ENCODE assay signal across 21 cellular contexts in the genomic region with DNA sequence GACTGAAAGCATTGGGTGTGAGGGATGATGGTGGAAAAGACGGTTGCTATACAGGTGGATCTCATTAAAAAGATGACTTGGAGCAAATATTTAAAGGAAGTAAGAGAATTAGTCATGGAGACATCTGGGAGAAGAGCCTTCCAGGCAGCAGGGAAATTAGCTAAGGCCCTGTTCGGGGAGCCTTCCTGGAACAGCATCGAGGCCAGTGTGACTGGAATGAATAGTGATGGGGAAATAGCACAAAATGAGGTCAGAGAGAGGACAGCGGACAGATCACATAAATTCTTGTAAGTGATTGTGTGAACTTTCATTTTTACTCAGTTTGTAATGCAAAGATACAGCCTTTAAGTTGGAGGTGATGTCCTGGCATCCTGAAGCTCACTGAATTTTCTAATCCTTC.
A peak's percentile ranks its signal among the peaks of the same experiment; 100 is the strongest.
DNase-seq lines count a peak whose midpoint lies in the region; ATAC-seq and TF ChIP-seq lines count a peak whose summit lies in the region.
"Had no signal": no experiment of that assay in that cellular context is flagged by ENCODE, and none has a peak within 500 bp of the region (broad histone marks: within the 10 kb centered on the region; RNA-seq: fewer than 3 reads in every experiment).

No MANE protein-coding gene starts in this region.

- DNase-seq in EL: peak; percentile 95
- peak in 1 of 2 donors; percentile 12 for DNase-seq in foreskin keratinocyte
- DNase-seq in smooth muscle cell of the brain vasculature (ENCODE audit: low read depth, low spot score): peak; percentile 6
- DNase-seq in COLO668 (lab: John Stamatoyannopoulos, UW; ENCODE audit: unreplicated experiment): no peak
- no peak for DNase-seq in NCI-H748 (lab: John Stamatoyannopoulos, UW; ENCODE audit: unreplicated experiment)
- DNase-seq in SW 1271 (lab: John Stamatoyannopoulos, UW): no peak
- DNase-seq: adrenal gland; CD8-positive, alpha-beta memory T cell; lower lobe of right lung; NCI-H1048; NCI-H82; Peyer's patch; stimulated activated CD4-positive, alpha-beta T cell treated with anti-CD3 and anti-CD28 coated beads, Interleukin-1b, Interleukin-23, amount 100 ng/mL, for 48 hours; WERI-Rb-1 had no signal

- ATAC-seq in SK-N-SH treated with all-trans-retinoic acid at 6 μM for 48 hours (peak; percentile 92), foreskin keratinocyte (peak; percentile 64), GM21381 (IDR thresholded peaks at IDR 0.05; ENCODE audit: unreplicated experiment) (no peak)
- ATAC-seq: activated T-helper 17 cell treated with anti-CD3 and anti-CD28 coated beads, Interleukin-2, amount 50 U/mL, for 72 hours; GM12878; K562; lower lobe of right lung; natural killer cell treated with Interleukin-12 subunit alpha and Interleukin-12 subunit beta and Interleukin-15 and Interleukin-18, amount 100 ng/mL, for 72 hours had no signal

- H3K27me3 ChIP-seq in foreskin keratinocyte: no peaks in the 10 kb centered on the region
- H3K27me3 ChIP-seq: adrenal gland, Peyer's patch had no signal

- no peak overlapping the region for H3K27ac ChIP-seq in foreskin keratinocyte
- H3K27ac ChIP-seq: adrenal gland, coronary artery, lower lobe of right lung, Peyer's patch, WERI-Rb-1 had no signal

- H3K4me1 ChIP-seq in foreskin keratinocyte: no peaks in the 10 kb centered on the region
- H3K4me1 ChIP-seq: adrenal gland, lower lobe of right lung, Peyer's patch had no signal

- no peak for TF ChIP-seq CTCF in foreskin keratinocyte (conservative IDR thresholded peaks at IDR 0.05)

TF ChIP-seq in SK-N-SH treated with all-trans-retinoic acid at 6 μM for 48 hours, 23 proteins besides CTCF, POLR2A, EP300 and RAD21:
- TF ChIP-seq ZNF565 (CRISPR knock-in tag; conservative IDR thresholded peaks at IDR 0.05; ENCODE audit: low read depth): no peak
- no peak for TF ChIP-seq BACH2 (CRISPR knock-in tag; IDR thresholded peaks at IDR 0.05; ENCODE audit: borderline replicate concordance)
- TF ChIP-seq, protein P1, sequence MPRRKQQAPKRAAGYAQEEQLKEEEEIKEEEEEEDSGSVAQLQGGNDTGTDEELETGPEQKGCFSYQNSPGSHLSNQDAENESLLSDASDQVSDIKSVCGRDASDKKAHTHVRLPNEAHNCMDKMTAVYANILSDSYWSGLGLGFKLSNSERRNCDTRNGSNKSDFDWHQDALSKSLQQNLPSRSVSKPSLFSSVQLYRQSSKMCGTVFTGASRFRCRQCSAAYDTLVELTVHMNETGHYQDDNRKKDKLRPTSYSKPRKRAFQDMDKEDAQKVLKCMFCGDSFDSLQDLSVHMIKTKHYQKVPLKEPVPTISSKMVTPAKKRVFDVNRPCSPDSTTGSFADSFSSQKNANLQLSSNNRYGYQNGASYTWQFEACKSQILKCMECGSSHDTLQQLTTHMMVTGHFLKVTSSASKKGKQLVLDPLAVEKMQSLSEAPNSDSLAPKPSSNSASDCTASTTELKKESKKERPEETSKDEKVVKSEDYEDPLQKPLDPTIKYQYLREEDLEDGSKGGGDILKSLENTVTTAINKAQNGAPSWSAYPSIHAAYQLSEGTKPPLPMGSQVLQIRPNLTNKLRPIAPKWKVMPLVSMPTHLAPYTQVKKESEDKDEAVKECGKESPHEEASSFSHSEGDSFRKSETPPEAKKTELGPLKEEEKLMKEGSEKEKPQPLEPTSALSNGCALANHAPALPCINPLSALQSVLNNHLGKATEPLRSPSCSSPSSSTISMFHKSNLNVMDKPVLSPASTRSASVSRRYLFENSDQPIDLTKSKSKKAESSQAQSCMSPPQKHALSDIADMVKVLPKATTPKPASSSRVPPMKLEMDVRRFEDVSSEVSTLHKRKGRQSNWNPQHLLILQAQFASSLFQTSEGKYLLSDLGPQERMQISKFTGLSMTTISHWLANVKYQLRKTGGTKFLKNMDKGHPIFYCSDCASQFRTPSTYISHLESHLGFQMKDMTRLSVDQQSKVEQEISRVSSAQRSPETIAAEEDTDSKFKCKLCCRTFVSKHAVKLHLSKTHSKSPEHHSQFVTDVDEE (CRISPR knock-in tag; IDR thresholded peaks at IDR 0.05): no peak
- TF ChIP-seq ZNF70 (CRISPR knock-in tag; IDR thresholded peaks at IDR 0.05): no peak
- TF ChIP-seq RARB (CRISPR knock-in tag; IDR thresholded peaks at IDR 0.05): peak; percentile 81; the same call in 1 of the 2 replicates
- TF ChIP-seq SNAI2 (CRISPR knock-in tag; IDR thresholded peaks at IDR 0.05): no peak
- TF ChIP-seq ZNF8 (CRISPR knock-in tag; IDR thresholded peaks at IDR 0.05): no peak
- TF ChIP-seq OSR1 (CRISPR knock-in tag; IDR thresholded peaks at IDR 0.05): no peak
- TF ChIP-seq CSDC2 (CRISPR knock-in tag; IDR thresholded peaks at IDR 0.05): no peak
- peak; percentile 57 for TF ChIP-seq CREB5 (CRISPR knock-in tag; IDR thresholded peaks at IDR 0.05; ENCODE audit: low read depth)
- no peak for TF ChIP-seq CSRNP3 (CRISPR knock-in tag; IDR thresholded peaks at IDR 0.05)
- no peak for TF ChIP-seq GLIS3 (CRISPR knock-in tag; IDR thresholded peaks at IDR 0.05)
- TF ChIP-seq ZC3H10 (CRISPR knock-in tag; IDR thresholded peaks at IDR 0.05): no peak
- TF ChIP-seq PATZ1 (CRISPR knock-in tag; IDR thresholded peaks at IDR 0.05; ENCODE audit: borderline replicate concordance): no peak; the same call in 1 of the 2 replicates
- TF ChIP-seq PPARA (CRISPR knock-in tag; IDR thresholded peaks at IDR 0.05; ENCODE audit: borderline replicate concordance): no peak
- TF ChIP-seq ZFP30 (CRISPR knock-in tag; IDR thresholded peaks at IDR 0.05): no peak
- 0 out of 2 replicates have a peak, but pooled peaks have one; percentile 16 for TF ChIP-seq ZFP3 (CRISPR knock-in tag; IDR thresholded peaks at IDR 0.05)
- TF ChIP-seq TCF4 (CRISPR knock-in tag; IDR thresholded peaks at IDR 0.05; ENCODE audit: borderline replicate concordance): no peak
- peak; percentile 93 for TF ChIP-seq ISL1 (CRISPR knock-in tag; IDR thresholded peaks at IDR 0.05)
- no peak for TF ChIP-seq ARNTL (CRISPR knock-in tag; IDR thresholded peaks at IDR 0.05; ENCODE audit: borderline replicate concordance, low read depth)
- peak; percentile 90 for TF ChIP-seq TOX (CRISPR knock-in tag; IDR thresholded peaks at IDR 0.05; ENCODE audit: borderline replicate concordance)
- TF ChIP-seq POU6F1 (CRISPR knock-in tag; IDR thresholded peaks at IDR 0.05; ENCODE audit: borderline replicate concordance, low read depth): peak; percentile 45; the same call in 1 of the 2 replicates
- TF ChIP-seq ESRRG (CRISPR knock-in tag; IDR thresholded peaks at IDR 0.05): no peak

Comparison
In these comparisons a context has a peak if more than half of its experiments do, and no peak if none do; other contexts are left out.
1. DNase-seq: peak in EL (single experiment) and smooth muscle cell of the brain vasculature (single experiment); none in COLO668 (single experiment), NCI-H748 (single experiment) and SW 1271 (0 of 2).